ENCODE assay signal across 12 cellular contexts in genomic region chr6:43715056-43715788, GRCh38.
DNase-seq lines count a peak whose midpoint lies in the region; ATAC-seq and FAIRE-seq lines count a peak whose summit lies in the region.
"Had no signal": no experiment of that assay in that cellular context is flagged by ENCODE, and none has a peak within 500 bp of the region (broad histone marks: within the 10 kb centered on the region; RNA-seq: fewer than 3 reads in every experiment).

No MANE protein-coding gene starts in this region.

- peak; percentile 62 for DNase-seq in GM18507 (ENCODE audit: extremely low spot score, insufficient read length, low read depth)
- peak; percentile 82 for DNase-seq in germinal center (ENCODE audit: low spot score)
- no peak for DNase-seq in DMS114 treated with DMSO at 0.1 percent for 48 hours (lab: John Stamatoyannopoulos, UW; ENCODE audit: unreplicated experiment)
- no peak for DNase-seq in cortex of kidney (lab: John Stamatoyannopoulos, UW)
- no peak for DNase-seq in nucleus accumbens (lab: John Stamatoyannopoulos, UW)
- DNase-seq in hippocampal formation (lab: John Stamatoyannopoulos, UW) = no peak
- DNase-seq: KG1; mesendoderm; stimulated activated CD4-positive, alpha-beta T cell treated with anti-CD3 and anti-CD28 coated beads, Interleukin-2, amount 100 ng/mL, for 48 hours had no signal

- peak; percentile 83 for FAIRE-seq in GM18507 (lab: Jason Lieb, UNC)

- ATAC-seq in GM21381 (IDR thresholded peaks at IDR 0.05; ENCODE audit: unreplicated experiment) (peak; percentile 83), HG03135 (IDR thresholded peaks at IDR 0.05; ENCODE audit: unreplicated experiment) (peak; percentile 72)
- ATAC-seq: SK-N-SH treated with all-trans-retinoic acid at 6 μM for 48 hours had no signal

Comparison
In these comparisons a context has a peak if more than half of its experiments do, and no peak if none do; other contexts are left out.
1. DNase-seq: peak in GM18507 (single experiment) and germinal center (single experiment); none in DMS114 treated with DMSO at 0.1 percent for 48 hours (single experiment), cortex of kidney (single experiment), nucleus accumbens (0 of 56) and hippocampal formation (0 of 2).